In genomic region chr17:82022981-82023446, GRCh38 we compare ENCODE assay signal across 8 cellular contexts. TPM values are rescaled to one million over a fixed set of nuclear protein-coding genes. Genes with fewer than 3 reads are reported as not detected.
DNase-seq lines count a peak whose midpoint lies in the region; ATAC-seq and TF ChIP-seq lines count a peak whose summit lies in the region.

Gene LRRC45, plus strand, starts transcription at chr17:82023305. Its CDS starts 339 bp downstream, at chr17:82023644.

- peaks cover 7 to 28% (median 22%) of the 10 kb centered on the region in 7 donors for H3K4me1 Mint-ChIP-seq in naive thymus-derived CD4-positive, alpha-beta T cell
- peaks cover 35% of the 10 kb centered on the region for H3K4me1 Mint-ChIP-seq in stimulated activated effector memory CD8-positive, alpha-beta T cell treated with anti-CD3 and anti-CD28 coated beads, Interleukin-12 subunit alpha, Interleukin-12 subunit beta, amount 100 ng/mL, for 72 hours

- peaks cover 39% of the 10 kb centered on the region for H3K79me2 ChIP-seq in MM.1S (ENCODE audit: low read length)

- peak within 1 kb of the TSS; percentile 80 to 91 (median 84) for H3K4me3 Mint-ChIP-seq in naive thymus-derived CD4-positive, alpha-beta T cell
- peak within 1 kb of the TSS; percentile 79 for H3K4me3 Mint-ChIP-seq in stimulated activated effector memory CD8-positive, alpha-beta T cell treated with anti-CD3 and anti-CD28 coated beads, Interleukin-12 subunit alpha, Interleukin-12 subunit beta, amount 100 ng/mL, for 72 hours

- DNase-seq in EH (ENCODE audit: low read depth) (peak; percentile 100), HCEC 1CT (peak; percentile 100), MM.1S (peak; percentile 99), SHP77 treated with DMSO at 0.1 percent for 48 hours (lab: John Stamatoyannopoulos, UW) (peak; percentile 99), fibroblast of mammary gland (ENCODE audit: low read depth) (peak; percentile 99)
- DNase-seq in activated T-helper 9 cell treated with anti-CD3 and anti-CD28 coated beads, Interleukin-2, amount 50 U/mL, for 16 hours (ENCODE audit: low read depth) = peak; percentile 100
- DNase-seq in naive thymus-derived CD4-positive, alpha-beta T cell = peak; percentile 97 to 100 (median 100)
- peak; percentile 96 to 99 for DNase-seq in stimulated activated effector memory CD8-positive, alpha-beta T cell treated with anti-CD3 and anti-CD28 coated beads, Interleukin-12 subunit alpha, Interleukin-12 subunit beta, amount 100 ng/mL, for 72 hours (ENCODE audit: low spot score in 2 of 2)

- intact Hi-C loops in naive thymus-derived CD4-positive, alpha-beta T cell (cut with micrococcal nuclease) = loop anchor here (1.0 to 5.0 kb wide), 16 partner anchors 14 to 730 kb away; partner anchors contain the start of genes ASPSCR1 (in 2 of the 2), DCXR (in 2 of the 2), HEXD (in 2 of the 2) and MCRIP1 (in 2 of the 2)

- peaks cover 13% of the 10 kb centered on the region for H3F3A ChIP-seq in MM.1S (ENCODE audit: insufficient read depth, low read length)

- TF ChIP-seq CTCF in MM.1S (IDR thresholded peaks at IDR 0.05; ENCODE audit: low read length) (no peak), fibroblast of mammary gland (conservative IDR thresholded peaks at IDR 0.05; ENCODE audit: control insufficient read depth, insufficient read depth, low read depth, low read length) (no peak)

- CTCF ChIA-PET in naive thymus-derived CD4-positive, alpha-beta T cell (lab: Charles Lee) = interaction anchor here (0.9 to 6.1 kb wide), 5 partner anchors 14 to 70 kb away, joined by 3 to 122 read pairs (median 4); partner anchors contain the start of genes DCXR and NOTUM

- peak; percentile 97 for ATAC-seq in naive thymus-derived CD4-positive, alpha-beta T cell
- peak; percentile 95 for ATAC-seq in stimulated activated effector memory CD8-positive, alpha-beta T cell treated with anti-CD3 and anti-CD28 coated beads, Interleukin-12 subunit alpha, Interleukin-12 subunit beta, amount 100 ng/mL, for 72 hours

- no peaks in the 10 kb centered on the region for H3K36me3 ChIP-seq in MM.1S (replicated peaks; ENCODE audit: insufficient read depth, low read length)
- H3K36me3 ChIP-seq in naive thymus-derived CD4-positive, alpha-beta T cell (ENCODE audit: control insufficient read depth in 2 of 3, insufficient read depth in 3 of 3, low read length in 3 of 3) = peaks cover 0 to 21% (median 0%) of the 10 kb centered on the region in 3 experiments

- POLR2A ChIA-PET in naive thymus-derived CD4-positive, alpha-beta T cell (lab: Charles Lee) = interaction anchor here (1.0 to 4.6 kb wide), 7 partner anchors 24 to 178 kb away, joined by 3 to 29 read pairs (median 5); partner anchors contain the start of genes DUS1L and NOTUM

- H3K9me3 ChIP-seq in MM.1S (replicated peaks; ENCODE audit: insufficient read depth, low read length) = no peaks in the 10 kb centered on the region
- no peaks in the 10 kb centered on the region for H3K9me3 ChIP-seq in naive thymus-derived CD4-positive, alpha-beta T cell (ENCODE audit: control insufficient read depth in 2 of 3, low read length in 3 of 3)

- no peaks in the 10 kb centered on the region for H3K27me3 ChIP-seq in MM.1S (replicated peaks; ENCODE audit: insufficient read depth, low read length)
- no peaks in the 10 kb centered on the region for H3K27me3 ChIP-seq in naive thymus-derived CD4-positive, alpha-beta T cell (ENCODE audit: control insufficient read depth in 2 of 2, insufficient read depth in 2 of 2, low read length in 2 of 2)

- H3K4me1 ChIP-seq in MM.1S (ENCODE audit: low read length) = peaks cover 9% of the 10 kb centered on the region
- peaks cover 16 to 29% of the 10 kb centered on the region in 2 donors for H3K4me1 ChIP-seq in naive thymus-derived CD4-positive, alpha-beta T cell (ENCODE audit: control insufficient read depth in 2 of 2, insufficient read depth in 2 of 2, low read length in 2 of 2)

- H3K27me3 Mint-ChIP-seq in naive thymus-derived CD4-positive, alpha-beta T cell = no peaks in the 10 kb centered on the region

- no peaks in the 10 kb centered on the region for H3K9me3 Mint-ChIP-seq in naive thymus-derived CD4-positive, alpha-beta T cell
- H3K9me3 Mint-ChIP-seq in stimulated activated effector memory CD8-positive, alpha-beta T cell treated with anti-CD3 and anti-CD28 coated beads, Interleukin-12 subunit alpha, Interleukin-12 subunit beta, amount 100 ng/mL, for 72 hours = no peaks in the 10 kb centered on the region

- peak within 1 kb of the TSS; percentile 27; the same call in 1 of the 2 replicates for H3K27ac ChIP-seq in MM.1S (ENCODE audit: low read length)
- H3K27ac ChIP-seq in naive thymus-derived CD4-positive, alpha-beta T cell (ENCODE audit: low read depth, low read length) = peak within 1 kb of the TSS; percentile 65

- no peaks in the 10 kb centered on the region for H3K9me2 ChIP-seq in MM.1S (replicated peaks; ENCODE audit: insufficient read depth, low read length)

- no peaks in the 10 kb centered on the region for H4K20me1 ChIP-seq in MM.1S (ENCODE audit: insufficient read depth, low read length)

- peak within 1 kb of the TSS; percentile 92 for H3K9ac ChIP-seq in MM.1S (ENCODE audit: low read length)

- peaks cover 0 to 2% (median 0%) of the 10 kb centered on the region in 5 donors for H3K36me3 Mint-ChIP-seq in naive thymus-derived CD4-positive, alpha-beta T cell
- H3K36me3 Mint-ChIP-seq in stimulated activated effector memory CD8-positive, alpha-beta T cell treated with anti-CD3 and anti-CD28 coated beads, Interleukin-12 subunit alpha, Interleukin-12 subunit beta, amount 100 ng/mL, for 72 hours = peaks cover 23% of the 10 kb centered on the region

- peak within 1 kb of the TSS in 7 of 9 donors; percentile 41 to 88 (median 66) for H3K27ac Mint-ChIP-seq in naive thymus-derived CD4-positive, alpha-beta T cell
- peak within 1 kb of the TSS; percentile 68 for H3K27ac Mint-ChIP-seq in stimulated activated effector memory CD8-positive, alpha-beta T cell treated with anti-CD3 and anti-CD28 coated beads, Interleukin-12 subunit alpha, Interleukin-12 subunit beta, amount 100 ng/mL, for 72 hours

- H3K4me3 ChIP-seq in MM.1S (ENCODE audit: low read length) (peak within 1 kb of the TSS; percentile 100), fibroblast of mammary gland (ENCODE audit: control insufficient read depth, low read depth, low read length) (peak within 1 kb of the TSS; percentile 75)
- peak within 1 kb of the TSS; percentile 71 for H3K4me3 ChIP-seq in naive thymus-derived CD4-positive, alpha-beta T cell (ENCODE audit: low read length)

- peak within 1 kb of the TSS; percentile 93 for H2AFZ ChIP-seq in MM.1S (ENCODE audit: low read length)

- H3K4me2 ChIP-seq in MM.1S (ENCODE audit: low read depth, low read length) = peak within 1 kb of the TSS; percentile 98

RNA-seq across cellular contexts. Expression of gene LRRC45, which starts in this region (rescaled TPM):
- total RNA-seq in naive thymus-derived CD4-positive, alpha-beta T cell = 10 to 100 TPM in 4 of 5 experiments, 1 to 10 TPM in 1; 9.2 to 39.1 (median 15.0) TPM
- 1 to 10 TPM; 4.1 to 6.3 TPM for polyA plus RNA-seq in naive thymus-derived CD4-positive, alpha-beta T cell

Comparison
In these comparisons a context has a peak if more than half of its experiments do, and no peak if none do; other contexts are left out.
1. Peak in every context shown above with its lines: DNase-seq, ATAC-seq, H3K4me3 ChIP-seq and H3K27ac ChIP-seq.